28 cellular contexts compared by ENCODE assay signal in the genomic region with DNA sequence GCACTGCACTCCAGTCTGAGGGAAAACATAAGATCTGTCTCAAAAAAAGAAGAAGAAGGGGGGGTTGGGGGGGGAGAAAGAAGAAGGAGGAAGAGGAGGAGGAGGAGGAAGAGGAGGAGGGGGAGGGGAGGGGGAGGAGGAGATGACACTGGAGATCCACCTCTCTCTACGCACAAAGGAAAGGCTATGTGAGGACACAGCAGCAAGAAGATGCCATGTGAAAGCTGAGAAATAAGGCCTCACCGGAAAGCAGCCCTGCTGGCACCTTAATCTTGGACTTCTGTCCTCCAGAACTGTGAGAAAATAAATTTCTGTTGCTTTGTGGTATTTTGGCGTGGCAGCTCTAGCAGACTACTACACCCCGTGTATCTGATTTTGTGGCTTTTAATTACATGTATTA.
"Had no signal": no experiment of that assay in that cellular context is flagged by ENCODE, and none has a peak within 500 bp of the region (broad histone marks: within the 10 kb centered on the region; RNA-seq: fewer than 3 reads in every experiment).

No MANE protein-coding gene starts in this region.

- H3K4me1 ChIP-seq: foreskin keratinocyte, parathyroid adenoma, spleen, stomach had no signal

- H2AFZ ChIP-seq: parathyroid adenoma had no signal

- DNase-seq: effector CD4-positive, alpha-beta T cell; endodermal cell; erythroblast; foreskin keratinocyte; immature natural killer cell; kidney; left cardiac atrium; left ventricle myocardium superior; mesendoderm; naive B cell; occipital lobe; psoas muscle; retina; spleen; stimulated activated CD4-positive, alpha-beta T cell treated with anti-CD3 and anti-CD28 coated beads, Interleukin-15, amount 100 ng/mL, for 24 hours; stimulated activated CD4-positive, alpha-beta T cell treated with anti-CD3 and anti-CD28 coated beads, Interleukin-1b, Interleukin-23, amount 100 ng/mL, for 48 hours; stimulated activated CD4-positive, alpha-beta T cell treated with anti-CD3 and anti-CD28 coated beads, Interleukin-4, amount 100 ng/mL, for 4 hours; stimulated activated naive CD4-positive, alpha-beta T cell; stomach; substantia nigra; transverse colon had no signal

- ATAC-seq: foreskin keratinocyte, left cardiac atrium, left ventricle myocardium superior, psoas muscle, sciatic nerve had no signal

- H3K9me3 Mint-ChIP-seq: immature natural killer cell, nephron had no signal

- H3K9ac ChIP-seq: parathyroid adenoma had no signal

- H3K4me3 Mint-ChIP-seq: endodermal cell, immature natural killer cell, naive B cell, nephron had no signal

- H3K36me3 Mint-ChIP-seq: immature natural killer cell, naive B cell had no signal

- FAIRE-seq: endothelial cell of umbilical vein, kidney had no signal

- H3K36me3 ChIP-seq: spleen, stomach, thoracic aorta, transverse colon had no signal

- H3K79me2 ChIP-seq: parathyroid adenoma had no signal

- H3K4me1 Mint-ChIP-seq: naive B cell had no signal

- H3K27ac Mint-ChIP-seq: endodermal cell, naive B cell, nephron had no signal

- H3K4me3 ChIP-seq: coronary artery, lung, psoas muscle, spleen, stomach, thoracic aorta, transverse colon had no signal

- H3K9me3 ChIP-seq: psoas muscle, stomach, thoracic aorta, transverse colon had no signal

- H3K27me3 ChIP-seq: foreskin keratinocyte, stomach, transverse colon had no signal

- H3K27ac ChIP-seq: coronary artery, foreskin keratinocyte, parathyroid adenoma, psoas muscle, spleen, stomach, thoracic aorta, transverse colon had no signal
